In genomic region chr6:123668063-123668462, GRCh38 we compare ENCODE assay signal across 24 cellular contexts. TPM values are rescaled to one million over a fixed set of nuclear protein-coding genes. Genes with fewer than 3 reads are reported as not detected.
"Had no signal": no experiment of that assay in that cellular context is flagged by ENCODE, and none has a peak within 500 bp of the region (broad histone marks: within the 10 kb centered on the region; RNA-seq: fewer than 3 reads in every experiment).

No MANE protein-coding gene starts in this region.

- H3K4me1 ChIP-seq: Peyer's patch, SJCRH30 had no signal

- H3K4me3 ChIP-seq: MG63, PC-9, Peyer's patch, SJCRH30 had no signal

- H2AFZ ChIP-seq: PC-9 had no signal

- H3K27me3 ChIP-seq: MG63, Peyer's patch, SJCRH30 had no signal

- H3K9me3 ChIP-seq: MG63, Peyer's patch, SJCRH30 had no signal

- H3K4me2 ChIP-seq: PC-9 had no signal

- H3K36me3 ChIP-seq: MG63, Peyer's patch, SJCRH30 had no signal

- DNase-seq: IMR-90, Karpas-422, KG1, MG63, NCI-H1092, NCI-H1105 treated with DMSO at 0.1 percent for 48 hours, NCI-H1436, NCI-H187, NCI-H2029, NCI-H2081 treated with DMSO at 0.1 percent for 48 hours, NCI-H2171, NCI-H226, NCI-H446, NCI-H510A treated with DMSO at 0.1 percent for 48 hours, NCI-H526, PC-9, Peyer's patch, SHP77 treated with DMSO at 0.1 percent for 48 hours, SJCRH30 had no signal

- H3K27ac ChIP-seq: PC-9, Peyer's patch, SJCRH30 had no signal

RNA-seq across cellular contexts. Expression of gene TRDN, which starts 31.3 kb away (rescaled TPM):
- total RNA-seq: HepG2; HT1080; IMR-90; OCI-LY7; PC-9; Peyer's patch; RPMI7951; T-helper 1 cell treated with Interleukin-12 subunit alpha and Interleukin-12 subunit beta and Interleukin-4 antibody, amounts not matched to agents 30 ng/mL and 1 ng/mL, for 36 hours had no signal
- polyA plus RNA-seq: HepG2, IMR-90 had no signal
